In the genomic region with DNA sequence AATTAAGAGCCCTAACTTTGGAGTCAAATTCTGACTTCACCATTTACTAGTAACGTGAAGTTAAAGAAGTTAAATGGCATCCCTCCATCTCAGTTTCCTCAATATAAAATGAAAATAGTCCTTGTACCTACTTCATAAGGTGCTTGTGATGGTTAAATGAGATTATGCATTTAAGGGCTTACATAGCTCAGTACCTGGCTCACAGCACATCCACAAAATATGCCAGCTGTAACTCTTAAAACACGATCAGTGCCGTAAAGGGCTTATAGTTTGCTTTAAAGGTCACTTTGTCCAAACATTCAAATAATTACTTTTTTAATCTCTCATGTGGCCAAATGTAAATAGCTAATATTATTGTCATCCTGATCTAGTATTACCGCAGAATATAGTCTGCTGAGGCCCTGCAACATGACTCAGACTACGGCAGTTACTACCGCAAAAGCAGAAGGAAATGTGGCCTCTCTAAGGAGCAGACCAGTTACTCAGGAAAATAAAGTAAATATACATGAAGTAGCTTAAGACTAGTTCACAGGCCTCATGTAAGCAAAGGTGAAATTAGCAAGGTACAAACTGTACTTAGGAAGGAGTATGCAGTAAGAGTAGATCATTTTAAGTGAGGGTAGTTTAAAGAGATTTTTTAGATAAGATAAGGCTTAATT, we compare ENCODE assay signal across 15 cellular contexts. TPM values are rescaled to one million over a fixed set of nuclear protein-coding genes. Genes with fewer than 3 reads are reported as not detected.
A peak's percentile ranks its signal among the peaks of the same experiment; 100 is the strongest.
DNase-seq lines count a peak whose midpoint lies in the region; ATAC-seq and TF ChIP-seq lines count a peak whose summit lies in the region.
"Had no signal": no experiment of that assay in that cellular context is flagged by ENCODE, and none has a peak within 500 bp of the region (broad histone marks: within the 10 kb centered on the region; RNA-seq: fewer than 3 reads in every experiment).

No MANE protein-coding gene starts in this region.

- no peaks in the 10 kb centered on the region for H3K9me3 Mint-ChIP-seq in stimulated activated naive B cell treated with anti-CD40 and anti-IgM and Interleukin-4, amounts not matched to agents 10 μg/mL and 1 μg/mL and 100 μg/mL, for 72 hours
- no peaks in the 10 kb centered on the region for H3K9me3 Mint-ChIP-seq in activated T-helper 1 cell treated with anti-CD3 and anti-CD28 coated beads, Interleukin-12 subunit alpha, Interleukin-12 subunit beta, Interleukin-2, Interleukin-4 antibody, amounts not matched to agents 30 ng/mL and 10 ng/mL and 1 ng/mL, durations not matched to agents 14 hours and 24 hours and 36 hours
- H3K9me3 Mint-ChIP-seq: neural crest cell had no signal

- DNase-seq in HT1080 (ENCODE audit: low read depth) (peak; percentile 34), SIG-M5 treated with dmso at 0.1 percent for 504 hours (lab: John Stamatoyannopoulos, UW; ENCODE audit: unreplicated experiment) (peak; percentile 93), epithelial cell of esophagus (ENCODE audit: low read depth) (peak; percentile 53), dorsolateral prefrontal cortex (no peak)
- no peak for DNase-seq in stimulated activated naive B cell treated with anti-CD40 and anti-IgM and Interleukin-4, amounts not matched to agents 10 μg/mL and 1 μg/mL and 100 μg/mL, for 72 hours
- no peak for DNase-seq in stimulated activated CD8-positive, alpha-beta memory T cell treated with anti-CD3 and anti-CD28 coated beads, Interleukin-4, amount 100 ng/mL, for 48 hours
- DNase-seq in activated T-helper 1 cell treated with anti-CD3 and anti-CD28 coated beads, Interleukin-12 subunit alpha, Interleukin-12 subunit beta, Interleukin-2, Interleukin-4 antibody, amounts not matched to agents 30 ng/mL and 10 ng/mL and 1 ng/mL, durations not matched to agents 14 hours and 24 hours and 36 hours (ENCODE audit: low spot score): no peak
- DNase-seq: activated CD4-positive, CD25-positive, alpha-beta regulatory T cell treated with anti-CD3 and anti-CD28 coated beads, Interleukin-2, amount 50 U/mL, for 72 hours; glutamatergic neuron; NCI-H1436 treated with DMSO at 0.1 percent for 48 hours; NCI-H69; SHP77; small intestine had no signal

- TF ChIP-seq CTCF in epithelial cell of esophagus (IDR thresholded peaks at IDR 0.05; ENCODE audit: insufficient read depth, low read depth, low read length, missing control alignments) (no peak), dorsolateral prefrontal cortex (IDR thresholded peaks at IDR 0.05 in 54 of 56, conservative IDR thresholded peaks at IDR 0.05 in 2 of 56; ENCODE audit: low read depth in 1 of 56, partially characterized antibody in 56 of 56) (no peak)

- H3K4me3 ChIP-seq in epithelial cell of esophagus (ENCODE audit: low read length) (no peak overlapping the region), dorsolateral prefrontal cortex (no peak overlapping the region)

- no peaks in the 10 kb centered on the region for H3K27me3 Mint-ChIP-seq in stimulated activated naive B cell treated with anti-CD40 and anti-IgM and Interleukin-4, amounts not matched to agents 10 μg/mL and 1 μg/mL and 100 μg/mL, for 72 hours
- no peaks in the 10 kb centered on the region for H3K27me3 Mint-ChIP-seq in activated T-helper 1 cell treated with anti-CD3 and anti-CD28 coated beads, Interleukin-12 subunit alpha, Interleukin-12 subunit beta, Interleukin-2, Interleukin-4 antibody, amounts not matched to agents 30 ng/mL and 10 ng/mL and 1 ng/mL, durations not matched to agents 14 hours and 24 hours and 36 hours (ENCODE audit: insufficient read depth)

- H3K27me3 ChIP-seq in dorsolateral prefrontal cortex: no peaks in the 10 kb centered on the region

- peaks cover 12 to 34% of the 10 kb centered on the region in 2 donors for H3K4me1 Mint-ChIP-seq in stimulated activated naive B cell treated with anti-CD40 and anti-IgM and Interleukin-4, amounts not matched to agents 10 μg/mL and 1 μg/mL and 100 μg/mL, for 72 hours
- peaks cover 57% of the 10 kb centered on the region for H3K4me1 Mint-ChIP-seq in activated T-helper 1 cell treated with anti-CD3 and anti-CD28 coated beads, Interleukin-12 subunit alpha, Interleukin-12 subunit beta, Interleukin-2, Interleukin-4 antibody, amounts not matched to agents 30 ng/mL and 10 ng/mL and 1 ng/mL, durations not matched to agents 14 hours and 24 hours and 36 hours (ENCODE audit: low read depth)

- H3K27ac Mint-ChIP-seq in stimulated activated naive B cell treated with anti-CD40 and anti-IgM and Interleukin-4, amounts not matched to agents 10 μg/mL and 1 μg/mL and 100 μg/mL, for 72 hours: peak overlapping the region; percentile 11
- H3K27ac Mint-ChIP-seq in activated T-helper 1 cell treated with anti-CD3 and anti-CD28 coated beads, Interleukin-12 subunit alpha, Interleukin-12 subunit beta, Interleukin-2, Interleukin-4 antibody, amounts not matched to agents 30 ng/mL and 10 ng/mL and 1 ng/mL, durations not matched to agents 14 hours and 24 hours and 36 hours: no peak overlapping the region

- peak overlapping the region in 2 of 59 donors; percentile 20 to 23 for H3K27ac ChIP-seq in dorsolateral prefrontal cortex

- no peak overlapping the region for H3K4me3 Mint-ChIP-seq in stimulated activated naive B cell treated with anti-CD40 and anti-IgM and Interleukin-4, amounts not matched to agents 10 μg/mL and 1 μg/mL and 100 μg/mL, for 72 hours
- H3K4me3 Mint-ChIP-seq in activated T-helper 1 cell treated with anti-CD3 and anti-CD28 coated beads, Interleukin-12 subunit alpha, Interleukin-12 subunit beta, Interleukin-2, Interleukin-4 antibody, amounts not matched to agents 30 ng/mL and 10 ng/mL and 1 ng/mL, durations not matched to agents 14 hours and 24 hours and 36 hours: no peak overlapping the region
- H3K4me3 Mint-ChIP-seq: neural crest cell had no signal

- intact Hi-C loops in dorsolateral prefrontal cortex (cut with DNase I): loop anchor here in 1 of 2 donors (10.0 kb wide), 1 partner anchor 296 kb away; no protein-coding TSS in a partner anchor
- intact Hi-C loops in activated T-helper 1 cell treated with anti-CD3 and anti-CD28 coated beads, Interleukin-12 subunit alpha, Interleukin-12 subunit beta, Interleukin-2, Interleukin-4 antibody, amounts not matched to agents 30 ng/mL and 10 ng/mL and 1 ng/mL, durations not matched to agents 14 hours and 24 hours and 36 hours (cut with micrococcal nuclease): no loop called here

- H3K36me3 Mint-ChIP-seq in stimulated activated naive B cell treated with anti-CD40 and anti-IgM and Interleukin-4, amounts not matched to agents 10 μg/mL and 1 μg/mL and 100 μg/mL, for 72 hours: peaks cover 58 to 59% of the 10 kb centered on the region in 2 donors
- H3K36me3 Mint-ChIP-seq in activated T-helper 1 cell treated with anti-CD3 and anti-CD28 coated beads, Interleukin-12 subunit alpha, Interleukin-12 subunit beta, Interleukin-2, Interleukin-4 antibody, amounts not matched to agents 30 ng/mL and 10 ng/mL and 1 ng/mL, durations not matched to agents 14 hours and 24 hours and 36 hours (ENCODE audit: low read depth): peaks cover 76% of the 10 kb centered on the region

- ATAC-seq in stimulated activated naive B cell treated with anti-CD40 and anti-IgM and Interleukin-4, amounts not matched to agents 10 μg/mL and 1 μg/mL and 100 μg/mL, for 72 hours (replicated peaks): peak in 1 of 2 donors; percentile 31

RNA-seq across cellular contexts. Expression of a gene that starts 12.9 kb away (rescaled TPM):
- 7.0 and 12.6 TPM in 2 replicates for total RNA-seq in HT1080 (2014; rRNA removed; shearing (Covaris generic))
- 10.8 and 11.6 TPM in 2 replicates for polyA plus RNA-seq in HT1080 (2015; cell fraction: cytosol; rRNA removed)
- polyA plus RNA-seq in HT1080 (2015; cell fraction: nucleus; rRNA removed): 22.3 and 23.3 TPM in 2 replicates
- 10 to 100 TPM; 10.0 to 28.4 (median 18.1) TPM for total RNA-seq in dorsolateral prefrontal cortex
- 107 and 110 TPM in 2 replicates for total RNA-seq in activated T-helper 1 cell treated with anti-CD3 and anti-CD28 coated beads, Interleukin-12 subunit alpha, Interleukin-12 subunit beta, Interleukin-2, Interleukin-4 antibody, amounts not matched to agents 30 ng/mL and 10 ng/mL and 1 ng/mL, durations not matched to agents 14 hours and 24 hours and 36 hours

RNA-seq across cellular contexts. Expression of a gene that starts 14.8 kb away (rescaled TPM):
- not detected in 2 replicates for total RNA-seq in HT1080 (2014; rRNA removed; shearing (Covaris generic))
- not detected in 2 replicates for polyA plus RNA-seq in HT1080 (2015; cell fraction: cytosol; rRNA removed)
- not detected in 2 replicates for polyA plus RNA-seq in HT1080 (2015; cell fraction: nucleus; rRNA removed)
- under 1 TPM in 20 of 120 experiments, not detected in 100; 0.10 to 0.43 (median 0.18) TPM for total RNA-seq in dorsolateral prefrontal cortex
- not detected in 2 replicates for total RNA-seq in activated T-helper 1 cell treated with anti-CD3 and anti-CD28 coated beads, Interleukin-12 subunit alpha, Interleukin-12 subunit beta, Interleukin-2, Interleukin-4 antibody, amounts not matched to agents 30 ng/mL and 10 ng/mL and 1 ng/mL, durations not matched to agents 14 hours and 24 hours and 36 hours
- total RNA-seq: neural crest cell, temporal lobe had no signal

RNA-seq across cellular contexts. Expression of a gene that starts 16.3 kb away (rescaled TPM):
- total RNA-seq in HT1080 (2014; rRNA removed; shearing (Covaris generic)): not detected in 2 replicates
- polyA plus RNA-seq in HT1080 (2015; cell fraction: cytosol; rRNA removed): 0.16 TPM in 1 of 2 replicates, not detected in the other
- polyA plus RNA-seq in HT1080 (2015; cell fraction: nucleus; rRNA removed): not detected in 2 replicates
- 10 to 100 TPM in 2 of 120 experiments, 1 to 10 TPM in 93, under 1 TPM in 21, not detected in 4; 0.32 to 13.2 (median 2.1) TPM for total RNA-seq in dorsolateral prefrontal cortex
- 0.73 TPM in 1 of 2 replicates, not detected in the other for total RNA-seq in activated T-helper 1 cell treated with anti-CD3 and anti-CD28 coated beads, Interleukin-12 subunit alpha, Interleukin-12 subunit beta, Interleukin-2, Interleukin-4 antibody, amounts not matched to agents 30 ng/mL and 10 ng/mL and 1 ng/mL, durations not matched to agents 14 hours and 24 hours and 36 hours
- total RNA-seq: temporal lobe had no signal

RNA-seq across cellular contexts. Expression of a gene that starts 37.8 kb away (rescaled TPM):
- 90.4 and 91.5 TPM in 2 replicates for total RNA-seq in HT1080 (2014; rRNA removed; shearing (Covaris generic))
- polyA plus RNA-seq in HT1080 (2015; cell fraction: cytosol; rRNA removed): 111 and 113 TPM in 2 replicates
- polyA plus RNA-seq in HT1080 (2015; cell fraction: nucleus; rRNA removed): 140 and 159 TPM in 2 replicates
- 100 to 1,000 TPM in 10 of 120 experiments, 10 to 100 TPM in 110; 60.1 to 106 (median 86.5) TPM for total RNA-seq in dorsolateral prefrontal cortex
- total RNA-seq in activated T-helper 1 cell treated with anti-CD3 and anti-CD28 coated beads, Interleukin-12 subunit alpha, Interleukin-12 subunit beta, Interleukin-2, Interleukin-4 antibody, amounts not matched to agents 30 ng/mL and 10 ng/mL and 1 ng/mL, durations not matched to agents 14 hours and 24 hours and 36 hours: 134 and 135 TPM in 2 replicates

Comparison
In these comparisons a context has a peak if more than half of its experiments do, and no peak if none do; other contexts are left out.
1. DNase-seq: peak in HT1080 (single experiment), SIG-M5 treated with dmso at 0.1 percent for 504 hours (single experiment) and epithelial cell of esophagus (single experiment); none in stimulated activated naive B cell treated with anti-CD40 and anti-IgM and Interleukin-4, amounts not matched to agents 10 μg/mL and 1 μg/mL and 100 μg/mL, for 72 hours (single experiment), stimulated activated CD8-positive, alpha-beta memory T cell treated with anti-CD3 and anti-CD28 coated beads, Interleukin-4, amount 100 ng/mL, for 48 hours (single experiment), dorsolateral prefrontal cortex (0 of 10) and activated T-helper 1 cell treated with anti-CD3 and anti-CD28 coated beads, Interleukin-12 subunit alpha, Interleukin-12 subunit beta, Interleukin-2, Interleukin-4 antibody, amounts not matched to agents 30 ng/mL and 10 ng/mL and 1 ng/mL, durations not matched to agents 14 hours and 24 hours and 36 hours (single experiment).